Comparison of ENCODE assay signal across 25 cellular contexts in the genomic region with DNA sequence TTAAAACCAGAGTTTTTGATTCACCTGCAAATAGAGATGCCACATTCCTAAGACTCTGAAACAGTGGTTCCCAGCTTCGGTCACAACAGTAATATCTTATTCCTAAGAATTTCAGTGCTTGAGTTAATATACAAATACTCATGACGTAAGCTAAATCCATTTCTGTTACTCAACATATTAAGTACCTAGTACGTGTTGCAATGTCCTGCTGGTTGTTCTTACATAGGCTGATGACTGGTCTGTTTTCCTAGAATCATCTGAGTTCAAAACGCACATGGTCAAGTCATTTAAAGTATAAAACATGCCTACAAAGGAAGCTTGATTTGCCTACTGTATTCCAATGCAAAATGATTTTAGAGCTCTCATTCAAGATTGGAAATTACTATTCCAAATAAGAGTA. TPM values are rescaled to one million over a fixed set of nuclear protein-coding genes. Genes with fewer than 3 reads are reported as not detected.
DNase-seq lines count a peak whose midpoint lies in the region; ATAC-seq and TF ChIP-seq lines count a peak whose summit lies in the region.
"Had no signal": no experiment of that assay in that cellular context is flagged by ENCODE, and none has a peak within 500 bp of the region (broad histone marks: within the 10 kb centered on the region; RNA-seq: fewer than 3 reads in every experiment).

No MANE protein-coding gene starts in this region.

- no peak for TF ChIP-seq CTCF in PC-9 (conservative IDR thresholded peaks at IDR 0.05)
- no peak for TF ChIP-seq CTCF in fibroblast of pulmonary artery (IDR thresholded peaks at IDR 0.05; ENCODE audit: low read length, missing control alignments)
- no peak for TF ChIP-seq CTCF in osteocyte (IDR thresholded peaks at IDR 0.05)

- CTCF ChIA-PET in PC-9 (lab: Charles Lee): interaction anchor here (0.7 kb wide), 1 partner anchor 12 kb away, joined by 3 read pairs; no protein-coding TSS in a partner anchor

- BruUV-seq in PC-9 (replicated peaks; lab: Mats Ljungman, UMichigan): no TSS peak

- no peak overlapping the region for H3K4me2 ChIP-seq in PC-9

- ATAC-seq in stimulated activated naive CD8-positive, alpha-beta T cell treated with anti-CD3 and anti-CD28 coated beads, Interleukin-15, Interleukin-2, amounts not matched to agents 100 U/mL and 50 U/mL, for 24 hours: no peak
- ATAC-seq: PC-3; stimulated activated naive B cell treated with anti-CD40 and anti-IgM and Interleukin-4, amounts not matched to agents 10 μg/mL and 1 μg/mL and 100 μg/mL, for 72 hours had no signal

- no peak for DNase-seq in stimulated activated naive CD8-positive, alpha-beta T cell treated with anti-CD3 and anti-CD28 coated beads, Interleukin-15, Interleukin-2, amounts not matched to agents 100 U/mL and 50 U/mL, for 24 hours
- no peak for DNase-seq in PC-9
- DNase-seq in fibroblast of pulmonary artery (ENCODE audit: low read depth): peak; percentile 28
- DNase-seq in NCI-H128 (lab: John Stamatoyannopoulos, UW; ENCODE audit: unreplicated experiment): no peak
- no peak for DNase-seq in head of caudate nucleus
- no peak for DNase-seq in osteocyte (ENCODE audit: extremely low spot score, unreplicated experiment)
- DNase-seq: activated CD4-positive, alpha-beta T cell treated with anti-CD3 and anti-CD28 coated beads, Interleukin-2, amount 10 ng/mL, durations not matched to agents 7 days and 5 days; activated CD8-positive, alpha-beta memory T cell treated with anti-CD3 and anti-CD28 coated beads, Interleukin-2, amount 50 U/mL, for 4 hours; activated effector memory CD4-positive, alpha-beta T cell treated with anti-CD3 and anti-CD28 coated beads, Interleukin-2, amount 50 U/mL, for 16 hours; caudate nucleus; CD8-positive, alpha-beta memory T cell; dermis blood vessel endothelial cell; DMS53; GF-D8; hippocampal formation; Kasumi-1; NCI-H446 treated with DMSO at 0.1 percent for 48 hours; PC-3; SJCRH30; small intestine; stimulated activated CD4-positive, alpha-beta T cell treated with anti-CD3 and anti-CD28 coated beads, Interleukin-2, amount 100 ng/mL, for 24 hours; stimulated activated naive B cell treated with anti-CD40 and anti-IgM and Interleukin-4, amounts not matched to agents 10 μg/mL and 1 μg/mL and 100 μg/mL, for 72 hours; T-helper 1 cell had no signal

- H3K9me3 ChIP-seq in PC-9 (ENCODE audit: insufficient read depth, low read depth): no peaks in the 10 kb centered on the region
- H3K9me3 ChIP-seq: SJCRH30, thoracic aorta had no signal

- H3K36me3 Mint-ChIP-seq in stimulated activated naive CD8-positive, alpha-beta T cell treated with anti-CD3 and anti-CD28 coated beads, Interleukin-15, Interleukin-2, amounts not matched to agents 100 ng/mL and 50 ng/mL, for 24 hours (ENCODE audit: low read depth): peaks cover 96% of the 10 kb centered on the region
- H3K36me3 Mint-ChIP-seq in osteocyte (ENCODE audit: unreplicated experiment): peaks cover 65% of the 10 kb centered on the region

- H2AFZ ChIP-seq in PC-9: no peak overlapping the region

- H4K20me1 ChIP-seq in PC-9 (ENCODE audit: insufficient read depth): peaks cover 94% of the 10 kb centered on the region

- peak overlapping the region; percentile 13 for H3K4me3 Mint-ChIP-seq in stimulated activated naive CD8-positive, alpha-beta T cell treated with anti-CD3 and anti-CD28 coated beads, Interleukin-15, Interleukin-2, amounts not matched to agents 100 ng/mL and 50 ng/mL, for 24 hours
- H3K4me3 Mint-ChIP-seq in osteocyte (ENCODE audit: unreplicated experiment): no peak overlapping the region
- H3K4me3 Mint-ChIP-seq: activated CD4-positive, alpha-beta T cell treated with anti-CD3 and anti-CD28 coated beads, Interleukin-2, amount 10 ng/mL, durations not matched to agents 7 days and 5 days; CD8-positive, alpha-beta memory T cell; stimulated activated naive B cell treated with anti-CD40 and anti-IgM and Interleukin-4, amounts not matched to agents 10 μg/mL and 1 μg/mL and 100 μg/mL, for 72 hours had no signal

- peaks cover 57% of the 10 kb centered on the region for H3K79me2 ChIP-seq in PC-9 (ENCODE audit: low read depth)

- H3K27me3 ChIP-seq in PC-9 (ENCODE audit: insufficient read depth, low read depth): no peaks in the 10 kb centered on the region
- H3K27me3 ChIP-seq: SJCRH30 had no signal

- peaks cover 10% of the 10 kb centered on the region; the same call in 1 of the 2 replicates for H3K4me1 ChIP-seq in PC-9 (replicated peaks; ENCODE audit: insufficient read depth)
- H3K4me1 ChIP-seq: SJCRH30 had no signal

- H3K27ac ChIP-seq in PC-9: 0 out of 2 replicates have a peak overlapping the region, but pooled peaks have one; percentile 28
- H3K27ac ChIP-seq: SJCRH30, thoracic aorta had no signal

- peak overlapping the region; percentile 26 for H3K27ac Mint-ChIP-seq in stimulated activated naive CD8-positive, alpha-beta T cell treated with anti-CD3 and anti-CD28 coated beads, Interleukin-15, Interleukin-2, amounts not matched to agents 100 ng/mL and 50 ng/mL, for 24 hours
- H3K27ac Mint-ChIP-seq in osteocyte (ENCODE audit: unreplicated experiment): no peak overlapping the region
- H3K27ac Mint-ChIP-seq: stimulated activated naive B cell treated with anti-CD40 and anti-IgM and Interleukin-4, amounts not matched to agents 10 μg/mL and 1 μg/mL and 100 μg/mL, for 72 hours had no signal

- peaks cover 61% of the 10 kb centered on the region for H3K4me1 Mint-ChIP-seq in stimulated activated naive CD8-positive, alpha-beta T cell treated with anti-CD3 and anti-CD28 coated beads, Interleukin-15, Interleukin-2, amounts not matched to agents 100 ng/mL and 50 ng/mL, for 24 hours (ENCODE audit: low read depth)
- peaks cover 1% of the 10 kb centered on the region for H3K4me1 Mint-ChIP-seq in osteocyte (ENCODE audit: unreplicated experiment)

- H3K9me2 ChIP-seq in PC-9 (ENCODE audit: insufficient read depth): no peaks in the 10 kb centered on the region

- intact Hi-C loops in PC-9 (cut with micrococcal nuclease; ENCODE audit: unreplicated experiment) (loop anchor here (10.0 kb wide), 1 partner anchor 632 kb away; no protein-coding TSS in a partner anchor), head of caudate nucleus (cut with DNase I) (loop anchor here (10.0 kb wide), 1 partner anchor 362 kb away; no protein-coding TSS in a partner anchor)

- H3K4me3 ChIP-seq in PC-9: no peak overlapping the region
- no peak overlapping the region for H3K4me3 ChIP-seq in fibroblast of pulmonary artery (replicated peaks; ENCODE audit: low read depth, low read length)
- H3K4me3 ChIP-seq: SJCRH30, thoracic aorta had no signal

- no peaks in the 10 kb centered on the region for H3K27me3 Mint-ChIP-seq in stimulated activated naive CD8-positive, alpha-beta T cell treated with anti-CD3 and anti-CD28 coated beads, Interleukin-15, Interleukin-2, amounts not matched to agents 100 ng/mL and 50 ng/mL, for 24 hours
- no peaks in the 10 kb centered on the region for H3K27me3 Mint-ChIP-seq in osteocyte (ENCODE audit: unreplicated experiment)
- H3K27me3 Mint-ChIP-seq: activated CD4-positive, alpha-beta T cell treated with anti-CD3 and anti-CD28 coated beads, Interleukin-2, amount 10 ng/mL, durations not matched to agents 7 days and 5 days had no signal

- peaks cover 100% of the 10 kb centered on the region for H3F3A ChIP-seq in PC-9 (ENCODE audit: insufficient read depth, low read depth)

- H3K36me3 ChIP-seq in PC-9 (ENCODE audit: low read depth): peaks cover 72% of the 10 kb centered on the region

- POLR2A ChIA-PET in PC-9 (lab: Charles Lee; ENCODE audit: unreplicated experiment): interaction anchor here (0.7 kb wide), 1 partner anchor 400 kb away, joined by 7 read pairs; a partner anchor contains a TSS

- no peaks in the 10 kb centered on the region for H3K9me3 Mint-ChIP-seq in stimulated activated naive CD8-positive, alpha-beta T cell treated with anti-CD3 and anti-CD28 coated beads, Interleukin-15, Interleukin-2, amounts not matched to agents 100 ng/mL and 50 ng/mL, for 24 hours
- H3K9me3 Mint-ChIP-seq in osteocyte (ENCODE audit: unreplicated experiment): no peaks in the 10 kb centered on the region
- H3K9me3 Mint-ChIP-seq: activated CD4-positive, alpha-beta T cell treated with anti-CD3 and anti-CD28 coated beads, Interleukin-2, amount 10 ng/mL, durations not matched to agents 7 days and 5 days; CD8-positive, alpha-beta memory T cell; stimulated activated naive B cell treated with anti-CD40 and anti-IgM and Interleukin-4, amounts not matched to agents 10 μg/mL and 1 μg/mL and 100 μg/mL, for 72 hours had no signal

RNA-seq across cellular contexts. Expression of a gene that starts 7.2 kb away (rescaled TPM):
- total RNA-seq in PC-9 (2021) (450 and 557 TPM in 2 replicates), osteocyte (407 and 421 TPM in 2 replicates)
